In genomic region chr17:77556408-77557068, GRCh38 we compare ENCODE assay signal across 19 cellular contexts.
DNase-seq lines count a peak whose midpoint lies in the region; ATAC-seq and TF ChIP-seq lines count a peak whose summit lies in the region.
"Had no signal": no experiment of that assay in that cellular context is flagged by ENCODE, and none has a peak within 500 bp of the region (broad histone marks: within the 10 kb centered on the region; RNA-seq: fewer than 3 reads in every experiment).

No MANE protein-coding gene starts in this region.

- in situ Hi-C loops in G401 (cut with HindIII; ENCODE audit: low sequenced_read_pairs) = no loop called here

- ATAC-seq in HG03354 (IDR thresholded peaks at IDR 0.05; ENCODE audit: poor library complexity, severe bottlenecking, unreplicated experiment) = no peak
- ATAC-seq: CD8-positive, alpha-beta T cell had no signal

- H3K18ac ChIP-seq in neuronal stem cell (ENCODE audit: low read length) = peak overlapping the region; percentile 40

- DNase-seq in G401 (ENCODE audit: low spot score) (peak; percentile 40), NCI-H2227 (lab: John Stamatoyannopoulos, UW; ENCODE audit: unreplicated experiment) (peak; percentile 59), neuronal stem cell (ENCODE audit: low spot score) (no peak), GM10248 (ENCODE audit: extremely low spot score) (no peak), NCI-H1436 treated with DMSO at 0.1 percent for 48 hours (lab: John Stamatoyannopoulos, UW) (no peak)
- DNase-seq: activated B cell treated with CpG ODN at 0.5 μM for 24 hours; activated CD4-positive, alpha-beta T cell treated with anti-CD3 and anti-CD28 coated beads, Interleukin-2, amount 50 U/mL, for 48 hours; activated naive CD4-positive, alpha-beta T cell; CD8-positive, alpha-beta T cell; Kasumi-1; NCI-H1048; stimulated activated CD4-positive, alpha-beta T cell treated with anti-CD3 and anti-CD28 coated beads, Interleukin-4, amount 100 ng/mL, for 1 hour; stimulated activated naive CD4-positive, alpha-beta T cell had no signal

- no peak overlapping the region for H2BK12ac ChIP-seq in neuronal stem cell (ENCODE audit: low read length)

- no CpG with 5 or more reads among the region's 14 CpGs for WGBS in neuronal stem cell (ENCODE audit: extremely low coverage in 2 of 2, insufficient read length in 2 of 2, insufficient replicate concordance in 1 of 2), 2 donors

- no peak for TF ChIP-seq CTCF in GM10248 (IDR thresholded peaks at IDR 0.05; ENCODE audit: control extremely low read depth, extremely low read depth, low read depth, missing control alignments)

- POLR2A ChIA-PET in GM10248 (lab: Yijun Ruan, JAX) = no interaction called here

- H3K4me2 ChIP-seq in neuronal stem cell (ENCODE audit: insufficient read depth, low read length, poor library complexity, severe bottlenecking) = no peak overlapping the region

- H3K23ac ChIP-seq in neuronal stem cell (ENCODE audit: low read depth, low read length, poor library complexity) = no peak overlapping the region

- H2BK5ac ChIP-seq in neuronal stem cell (ENCODE audit: low read length) = no peak overlapping the region

- H3K14ac ChIP-seq in neuronal stem cell (ENCODE audit: low read length) = no peak overlapping the region

- H2AFZ ChIP-seq in neuronal stem cell (ENCODE audit: low read length) = peak overlapping the region; percentile 9
- H2AFZ ChIP-seq: hepatocyte had no signal

- peaks cover 9 to 19% of the 10 kb centered on the region in 2 donors for H3K4me1 ChIP-seq in neuronal stem cell (ENCODE audit: control insufficient read depth in 2 of 2, insufficient read depth in 1 of 2, low read depth in 1 of 2, low read length in 2 of 2)

- H3K9ac ChIP-seq in neuronal stem cell (ENCODE audit: low read depth, low read length, poor library complexity) = no peak overlapping the region

- no peak overlapping the region for H4K8ac ChIP-seq in neuronal stem cell (ENCODE audit: low read depth, low read length)

- CTCF ChIA-PET in GM10248 (lab: Yijun Ruan, JAX) = interaction anchor here (1.1 kb wide), 1 partner anchor 11 kb away, joined by 3 read pairs; no protein-coding TSS in a partner anchor

- H4K91ac ChIP-seq in neuronal stem cell (ENCODE audit: low read depth, low read length, poor library complexity) = no peak overlapping the region

- H3K79me1 ChIP-seq in neuronal stem cell (ENCODE audit: low read depth, low read length) = peaks cover 2% of the 10 kb centered on the region

- no peaks in the 10 kb centered on the region for H3K9me3 ChIP-seq in neuronal stem cell (replicated peaks in 1 of 2; ENCODE audit: control insufficient read depth in 2 of 2, insufficient read depth in 1 of 2, low read depth in 1 of 2, low read length in 2 of 2)
- H3K9me3 ChIP-seq: neutrophil, thoracic aorta had no signal

- no peak overlapping the region for H3K4ac ChIP-seq in neuronal stem cell (ENCODE audit: low read length)

- no peak overlapping the region for H2BK120ac ChIP-seq in neuronal stem cell (ENCODE audit: low read depth, low read length)

- no peaks in the 10 kb centered on the region for H3K36me3 ChIP-seq in neuronal stem cell (replicated peaks in 1 of 2; ENCODE audit: control insufficient read depth in 2 of 2, insufficient read depth in 2 of 2, low read length in 2 of 2)
- H3K36me3 ChIP-seq: neutrophil, thoracic aorta had no signal

- peaks cover 0 to 38% (median 0%) of the 10 kb centered on the region in 3 experiments for H3K27me3 ChIP-seq in neuronal stem cell (ENCODE audit: control insufficient read depth in 3 of 3, insufficient read depth in 3 of 3, low read depth in 1 of 3, low read length in 3 of 3)
- H3K27me3 ChIP-seq: hepatocyte had no signal

- peak overlapping the region; percentile 44 for H3K27ac ChIP-seq in cingulate gyrus (ENCODE audit: low read depth, low read length)
- H3K27ac ChIP-seq in neuronal stem cell (replicated peaks; ENCODE audit: low read length) = no peak overlapping the region
- H3K27ac ChIP-seq: hepatocyte, neutrophil, RWPE1, thoracic aorta had no signal

- no peak overlapping the region for H2AK5ac ChIP-seq in neuronal stem cell (ENCODE audit: low read depth, low read length)

- no peak overlapping the region for H3K4me3 ChIP-seq in neuronal stem cell (ENCODE audit: low read length in 2 of 2)
- H3K4me3 ChIP-seq: hepatocyte, thoracic aorta had no signal

- H2BK15ac ChIP-seq in neuronal stem cell (ENCODE audit: low read length) = no peak overlapping the region

Comparison
In these comparisons a context has a peak if more than half of its experiments do, and no peak if none do; other contexts are left out.
1. DNase-seq: peak in G401 (single experiment) and NCI-H2227 (single experiment); none in neuronal stem cell (single experiment), GM10248 (single experiment) and NCI-H1436 treated with DMSO at 0.1 percent for 48 hours (single experiment).